10 cellular contexts compared by ENCODE assay signal in the genomic region with DNA sequence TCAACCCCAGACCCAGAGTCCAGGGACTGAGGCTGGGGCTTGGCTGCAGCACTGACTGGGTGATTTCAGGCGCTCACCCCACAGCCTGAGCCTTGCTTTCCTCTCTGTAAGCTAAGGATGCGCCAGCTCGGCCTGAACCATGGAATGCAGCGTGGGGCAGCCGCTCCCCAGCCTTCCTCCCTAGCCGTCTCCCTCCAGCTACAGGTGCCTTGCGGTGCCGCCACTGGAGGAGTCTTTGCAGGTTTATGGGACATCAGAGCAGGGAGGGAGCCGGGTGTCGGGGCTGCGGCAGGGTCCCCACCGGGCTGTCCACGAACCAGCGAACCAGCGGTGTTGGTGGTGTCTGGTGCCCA. TPM values are rescaled to one million over a fixed set of nuclear protein-coding genes. Genes with fewer than 3 reads are reported as not detected.
DNase-seq lines count a peak whose midpoint lies in the region; ATAC-seq and TF ChIP-seq lines count a peak whose summit lies in the region.
"Had no signal": no experiment of that assay in that cellular context is flagged by ENCODE, and none has a peak within 500 bp of the region (broad histone marks: within the 10 kb centered on the region; RNA-seq: fewer than 3 reads in every experiment).

No MANE protein-coding gene starts in this region.

- intact Hi-C loops in activated CD4-positive, alpha-beta memory T cell treated with anti-CD3 and anti-CD28 coated beads for 36 hours (cut with micrococcal nuclease) = no loop called here
- intact Hi-C loops in tibial artery (cut with DNase I; ENCODE audit: low total_unique reads) = no loop called here

- WGBS in mesodermal cell (ENCODE audit: insufficient coverage in 2 of 2), 2 experiments = 4 to 8% methylated on average over 6 to 7 of the region's 15 CpGs

- H3K4me3 Mint-ChIP-seq in activated CD4-positive, alpha-beta memory T cell treated with anti-CD3 and anti-CD28 coated beads for 36 hours = peak overlapping the region; percentile 63
- H3K4me3 Mint-ChIP-seq in activated CD4-positive, alpha-beta memory T cell treated with anti-CD3 and anti-CD28 coated beads, Interleukin-2, amount 10 ng/mL, durations not matched to agents 7 days and 5 days = no peak overlapping the region

- H3K27me3 Mint-ChIP-seq in activated CD4-positive, alpha-beta memory T cell treated with anti-CD3 and anti-CD28 coated beads for 36 hours = no peaks in the 10 kb centered on the region
- peaks cover 18% of the 10 kb centered on the region for H3K27me3 Mint-ChIP-seq in activated CD4-positive, alpha-beta memory T cell treated with anti-CD3 and anti-CD28 coated beads, Interleukin-2, amount 10 ng/mL, durations not matched to agents 7 days and 5 days

- H3K4me1 ChIP-seq in mesodermal cell (ENCODE audit: control insufficient read depth, insufficient read depth, low read length, poor library complexity, severe bottlenecking) (no peaks in the 10 kb centered on the region), tibial artery (peaks cover 0 to 18% (median 16%) of the 10 kb centered on the region in 4 donors)

- no peaks in the 10 kb centered on the region for H3K9me3 ChIP-seq in mesodermal cell (ENCODE audit: control insufficient read depth, low read length)
- no peaks in the 10 kb centered on the region for H3K9me3 ChIP-seq in tibial artery

- POLR2A ChIA-PET in activated CD4-positive, alpha-beta memory T cell treated with anti-CD3 and anti-CD28 coated beads for 36 hours (lab: Charles Lee) = interaction anchor here (0.6 to 1.1 kb wide), 4 partner anchors 10 to 98 kb away, joined by 3 to 4 read pairs (median 3); no protein-coding TSS in a partner anchor
- POLR2A ChIA-PET in activated CD4-positive, alpha-beta memory T cell treated with anti-CD3 and anti-CD28 coated beads, Interleukin-2, amount 10 ng/mL, durations not matched to agents 7 days and 5 days (lab: Charles Lee) = interaction anchor here (0.7 to 1.5 kb wide), 3 partner anchors 39 to 63 kb away, joined by 3 to 6 read pairs (median 3); no protein-coding TSS in a partner anchor

- H3K9me3 Mint-ChIP-seq in activated CD4-positive, alpha-beta memory T cell treated with anti-CD3 and anti-CD28 coated beads for 36 hours = peaks cover 9% of the 10 kb centered on the region
- no peaks in the 10 kb centered on the region for H3K9me3 Mint-ChIP-seq in activated CD4-positive, alpha-beta memory T cell treated with anti-CD3 and anti-CD28 coated beads, Interleukin-2, amount 10 ng/mL, durations not matched to agents 7 days and 5 days

- no peak for DNase-seq in activated CD4-positive, alpha-beta memory T cell treated with anti-CD3 and anti-CD28 coated beads for 36 hours
- DNase-seq in activated CD4-positive, alpha-beta memory T cell treated with anti-CD3 and anti-CD28 coated beads, Interleukin-2, amount 10 ng/mL, durations not matched to agents 7 days and 5 days = no peak
- no peak for DNase-seq in coronary artery (ENCODE audit: low spot score)
- DNase-seq in tibial artery = no peak
- DNase-seq in omental fat pad (ENCODE audit: low spot score) = no peak
- DNase-seq in KBM-7 = no peak
- no peak for DNase-seq in activated gamma-delta T cell (lab: John Stamatoyannopoulos, UW)
- DNase-seq: amniotic stem cell had no signal

- no peak for ATAC-seq in omental fat pad (ENCODE audit: low FRiP score)

- H3K27ac Mint-ChIP-seq in activated CD4-positive, alpha-beta memory T cell treated with anti-CD3 and anti-CD28 coated beads for 36 hours = no peak overlapping the region
- H3K27ac Mint-ChIP-seq in activated CD4-positive, alpha-beta memory T cell treated with anti-CD3 and anti-CD28 coated beads, Interleukin-2, amount 10 ng/mL, durations not matched to agents 7 days and 5 days = no peak overlapping the region

- H3K4me3 ChIP-seq in coronary artery (peak overlapping the region; percentile 78), mesodermal cell (ENCODE audit: extremely low read depth, insufficient read depth, low read length, poor library complexity, severe bottlenecking) (peak overlapping the region; percentile 35), tibial artery (peak overlapping the region; percentile 45 to 58)

- CTCF ChIA-PET in activated CD4-positive, alpha-beta memory T cell treated with anti-CD3 and anti-CD28 coated beads for 36 hours (lab: Charles Lee) = interaction anchor here (0.7 to 1.5 kb wide), 2 partner anchors 10 to 31 kb away, joined by 3 to 9 read pairs; no protein-coding TSS in a partner anchor
- CTCF ChIA-PET in activated CD4-positive, alpha-beta memory T cell treated with anti-CD3 and anti-CD28 coated beads, Interleukin-2, amount 10 ng/mL, durations not matched to agents 7 days and 5 days (lab: Charles Lee) = interaction anchor here (1.0 to 1.8 kb wide), 2 partner anchors 10 to 74 kb away, joined by 3 to 7 read pairs; no protein-coding TSS in a partner anchor

- peaks cover 0 to 13% of the 10 kb centered on the region in 2 donors for H3K27me3 ChIP-seq in tibial artery

- H3K36me3 ChIP-seq in mesodermal cell (ENCODE audit: control insufficient read depth, insufficient read depth, low read length) (no peaks in the 10 kb centered on the region), tibial artery (no peaks in the 10 kb centered on the region)

- H3K27ac ChIP-seq in coronary artery (no peak overlapping the region), mesodermal cell (ENCODE audit: low read depth, low read length, severe bottlenecking) (no peak overlapping the region), tibial artery (no peak overlapping the region)
- H3K27ac ChIP-seq: C4-2B had no signal

- H3K4me1 Mint-ChIP-seq in activated CD4-positive, alpha-beta memory T cell treated with anti-CD3 and anti-CD28 coated beads for 36 hours (ENCODE audit: low read depth) = peaks cover 31% of the 10 kb centered on the region
- H3K4me1 Mint-ChIP-seq in activated CD4-positive, alpha-beta memory T cell treated with anti-CD3 and anti-CD28 coated beads, Interleukin-2, amount 10 ng/mL, durations not matched to agents 7 days and 5 days = peaks cover 8% of the 10 kb centered on the region

- peaks cover 16% of the 10 kb centered on the region for H3K36me3 Mint-ChIP-seq in activated CD4-positive, alpha-beta memory T cell treated with anti-CD3 and anti-CD28 coated beads for 36 hours
- peaks cover 12% of the 10 kb centered on the region for H3K36me3 Mint-ChIP-seq in activated CD4-positive, alpha-beta memory T cell treated with anti-CD3 and anti-CD28 coated beads, Interleukin-2, amount 10 ng/mL, durations not matched to agents 7 days and 5 days (ENCODE audit: low read depth)

- in situ Hi-C loops in KBM-7 (cut with MboI; ENCODE audit: low pct_unique_long_range_greater_than_20kb, low sequenced_read_pairs) = no loop called here

- TF ChIP-seq CTCF in coronary artery (IDR thresholded peaks at IDR 0.05) (no peak), tibial artery (IDR thresholded peaks at IDR 0.05) (no peak), omental fat pad (IDR thresholded peaks at IDR 0.05) (no peak)

RNA-seq across cellular contexts. Expression of a gene that starts 19.4 kb away (rescaled TPM):
- 100 to 1,000 TPM; 252 to 268 TPM for total RNA-seq in activated CD4-positive, alpha-beta memory T cell treated with anti-CD3 and anti-CD28 coated beads for 36 hours
- total RNA-seq in activated CD4-positive, alpha-beta memory T cell treated with anti-CD3 and anti-CD28 coated beads, Interleukin-2, amount 10 ng/mL, durations not matched to agents 7 days and 5 days = 100 to 1,000 TPM; 338 to 348 TPM
- 135 TPM for polyA plus RNA-seq in mesodermal cell (2013, experiment 1 of 2)
- polyA plus RNA-seq in mesodermal cell (2013, experiment 2 of 2) = 143 TPM
- total RNA-seq in omental fat pad = 10 to 100 TPM; 73.7 to 90.5 (median 87.6) TPM
